1 cellular context compared by ENCODE assay signal in genomic region chr18:43578636-43579203, GRCh38.
TF ChIP-seq lines count a peak whose summit lies in the region.

No MANE protein-coding gene starts in this region.

TF ChIP-seq in GM23338, 12 proteins besides CTCF, POLR2A, EP300 and RAD21 (continued from another document):
- TF ChIP-seq ZNF462 (CRISPR knock-in tag; IDR thresholded peaks at IDR 0.05) (no peak), CREB1 (CRISPR knock-in tag; IDR thresholded peaks at IDR 0.05; ENCODE audit: low read depth) (no peak), REST (IDR thresholded peaks at IDR 0.05; ENCODE audit: unreplicated experiment) (no peak), ETS1 (IDR thresholded peaks at IDR 0.05) (no peak)
